ENCODE assay signal across 9 cellular contexts in genomic region chr19:54451331-54451871, GRCh38. TPM values are rescaled to one million over a fixed set of nuclear protein-coding genes. Genes with fewer than 3 reads are reported as not detected.
DNase-seq lines count a peak whose midpoint lies in the region; ATAC-seq, FAIRE-seq and TF ChIP-seq lines count a peak whose summit lies in the region.
"Had no signal": no experiment of that assay in that cellular context is flagged by ENCODE, and none has a peak within 500 bp of the region (broad histone marks: within the 10 kb centered on the region; RNA-seq: fewer than 3 reads in every experiment).

No MANE protein-coding gene starts in this region.

- H3K4me2 ChIP-seq in DOHH2 (ENCODE audit: low read length) (peak overlapping the region; percentile 81; the same call in 1 of the 2 replicates), osteoblast (ENCODE audit: insufficient read depth, low read length) (peak overlapping the region; percentile 91)

- no peaks in the 10 kb centered on the region for H3K9me2 ChIP-seq in DOHH2 (replicated peaks; ENCODE audit: control insufficient read depth, low read length)

- H3K27me3 ChIP-seq in DOHH2 (ENCODE audit: control insufficient read depth, low read length) (no peaks in the 10 kb centered on the region), osteoblast (ENCODE audit: insufficient read depth, low read length) (no peaks in the 10 kb centered on the region), small intestine (ENCODE audit: control insufficient read depth in 2 of 2, insufficient read depth in 2 of 2, low read length in 2 of 2) (no peaks in the 10 kb centered on the region)

- WGBS in small intestine, 3 donors = 49 to 59% (median 57%) methylated on average over 9 of the region's 9 CpGs

- H3K4me3 ChIP-seq in DOHH2 (ENCODE audit: low read length) (no peak overlapping the region), coronary artery (peak overlapping the region; percentile 43), osteoblast (ENCODE audit: insufficient read depth, low read length) (peak overlapping the region; percentile 95), small intestine (ENCODE audit: low read depth in 1 of 2, low read length in 2 of 2) (peak overlapping the region in 1 of 2 donors; percentile 1)

- FAIRE-seq in small intestine (lab: Jason Lieb, UNC) = no peak

- peaks cover 40% of the 10 kb centered on the region for H4K20me1 ChIP-seq in DOHH2 (ENCODE audit: control insufficient read depth, insufficient read depth, low read depth, low read length)
- H4K20me1 ChIP-seq in osteoblast (ENCODE audit: insufficient read depth, low read length) = peaks cover 65% of the 10 kb centered on the region

- H2AFZ ChIP-seq in osteoblast (ENCODE audit: low read length) = no peak overlapping the region

- no peaks in the 10 kb centered on the region for H3F3A ChIP-seq in DOHH2 (ENCODE audit: control insufficient read depth, insufficient read depth)

- H3K9me3 ChIP-seq in DOHH2 (ENCODE audit: control insufficient read depth, insufficient read depth, low read length) (no peaks in the 10 kb centered on the region), osteoblast (ENCODE audit: low read depth, low read length) (no peaks in the 10 kb centered on the region), small intestine (ENCODE audit: control insufficient read depth, low read depth) (no peaks in the 10 kb centered on the region)

- H3K4me1 ChIP-seq in DOHH2 (ENCODE audit: control insufficient read depth, low read length) (peaks cover 24% of the 10 kb centered on the region), osteoblast (ENCODE audit: insufficient read depth, low read length) (peaks cover 28% of the 10 kb centered on the region), small intestine (ENCODE audit: control insufficient read depth in 2 of 2, insufficient read depth in 1 of 2, low read depth in 1 of 2, low read length in 1 of 2) (peaks cover 3 to 4% of the 10 kb centered on the region in 2 donors)

- H3K79me2 ChIP-seq in DOHH2 (ENCODE audit: control insufficient read depth, low read length) (peaks cover 79% of the 10 kb centered on the region), osteoblast (ENCODE audit: insufficient read depth, low read length) (peaks cover 95% of the 10 kb centered on the region)

- TF ChIP-seq CTCF in DOHH2 (IDR thresholded peaks at IDR 0.05; ENCODE audit: low read depth, low read length, poor library complexity, severe bottlenecking) = no peak
- TF ChIP-seq CTCF in coronary artery (IDR thresholded peaks at IDR 0.05) = no peak
- TF ChIP-seq CTCF in osteoblast (IDR thresholded peaks at IDR 0.05; ENCODE audit: extremely low read depth, low read depth, low read length) = no peak
- TF ChIP-seq CTCF in GM13976 (IDR thresholded peaks at IDR 0.05; ENCODE audit: borderline replicate concordance, control extremely low read depth, extremely low read depth, insufficient read depth, missing control alignments) = no peak

- peaks cover 77% of the 10 kb centered on the region for H3K36me3 ChIP-seq in DOHH2 (ENCODE audit: control insufficient read depth, low read length)
- H3K36me3 ChIP-seq in osteoblast (ENCODE audit: insufficient read depth, low read length) = peaks cover 49% of the 10 kb centered on the region
- H3K36me3 ChIP-seq in small intestine (ENCODE audit: control insufficient read depth in 2 of 2, insufficient read depth in 2 of 2, low read length in 2 of 2) = peaks cover 32 to 49% of the 10 kb centered on the region in 2 donors

- DNase-seq in NOMO-1 (lab: John Stamatoyannopoulos, UW; ENCODE audit: unreplicated experiment in 2 of 2) (peak; percentile 19 to 23), coronary artery (ENCODE audit: low spot score) (peak; percentile 68), osteoblast (ENCODE audit: insufficient read length, low spot score, missing footprints) (peak; percentile 94), GM13976 (ENCODE audit: low spot score) (no peak), small intestine (no peak)
- DNase-seq: activated CD4-positive, alpha-beta T cell treated with anti-CD3 and anti-CD28 coated beads, Interleukin-2, amount 50 U/mL, for 1 hour had no signal

- H3K27ac ChIP-seq in DOHH2 (ENCODE audit: low read depth, low read length) (no peak overlapping the region), coronary artery (no peak overlapping the region), osteoblast (ENCODE audit: low read depth, low read length) (peak overlapping the region; percentile 99), small intestine (ENCODE audit: low read depth in 1 of 2, low read length in 1 of 2) (no peak overlapping the region)

- no peak for ATAC-seq in GM19328 (IDR thresholded peaks at IDR 0.05; ENCODE audit: unreplicated experiment)
- ATAC-seq in HG03565 (IDR thresholded peaks at IDR 0.05; ENCODE audit: unreplicated experiment) = no peak

- in situ Hi-C loops in GM13976 (cut with MboI; ENCODE audit: low sequenced_read_pairs, unreplicated experiment) = no loop called here

RNA-seq across cellular contexts. Expression of gene LENG8, which starts 2.4 kb away (rescaled TPM):
- 40.7 and 42.3 TPM in 2 replicates for total RNA-seq in osteoblast
- polyA plus RNA-seq in small intestine = 10 to 100 TPM; 51.6 to 92.8 (median 81.5) TPM

RNA-seq across cellular contexts. Expression of gene LENG9, which starts 12.2 kb away (rescaled TPM):
- total RNA-seq in osteoblast = 14.4 and 21.4 TPM in 2 replicates
- polyA plus RNA-seq in small intestine = 10 to 100 TPM in 1 of 3 donors, 1 to 10 TPM in 2; 8.7 to 14.1 (median 9.2) TPM

RNA-seq across cellular contexts. Expression of gene CDC42EP5, which starts 21.7 kb away (rescaled TPM):
- total RNA-seq in osteoblast = 18.8 and 20.3 TPM in 2 replicates
- polyA plus RNA-seq in small intestine = 100 to 1,000 TPM; 131 to 176 (median 151) TPM

RNA-seq across cellular contexts. Expression of gene TTYH1, which starts 36.1 kb away (rescaled TPM):
- not detected in 2 replicates for total RNA-seq in osteoblast
- 1 to 10 TPM in 1 of 3 donors, not detected in 2; 1.5 TPM for polyA plus RNA-seq in small intestine

RNA-seq across cellular contexts. Expression of gene LAIR2, which starts 51.2 kb away (rescaled TPM):
- total RNA-seq in osteoblast = not detected in 2 replicates
- under 1 TPM in 1 of 3 donors, not detected in 2; 0.33 TPM for polyA plus RNA-seq in small intestine

Comparison
In these comparisons a context has a peak if more than half of its experiments do, and no peak if none do; other contexts are left out.
1. DNase-seq: peak in NOMO-1 (2 of 2), coronary artery (single experiment) and osteoblast (single experiment); none in GM13976 (single experiment) and small intestine (single experiment).